ENCODE assay signal across 12 cellular contexts in the genomic region with DNA sequence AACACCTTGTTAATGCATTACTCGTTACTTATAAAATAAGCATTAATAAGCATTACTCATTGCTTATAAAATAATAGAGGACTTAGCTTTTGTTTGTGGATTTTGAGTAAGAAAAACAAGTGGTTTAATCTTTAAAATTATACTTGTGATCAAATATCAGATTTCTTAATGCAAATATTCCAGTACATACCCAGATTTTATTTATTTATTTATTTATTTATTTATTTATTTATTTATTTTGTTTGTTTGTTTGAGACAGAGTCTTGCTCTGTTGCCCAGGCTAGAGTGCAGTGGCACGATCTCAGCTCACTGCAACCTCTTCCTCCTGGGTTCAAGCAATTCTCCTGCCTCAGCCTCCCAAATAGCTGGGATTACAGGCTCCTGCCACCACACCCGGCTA. TPM values are rescaled to one million over a fixed set of nuclear protein-coding genes. Genes with fewer than 3 reads are reported as not detected.
"Had no signal": no experiment of that assay in that cellular context is flagged by ENCODE, and none has a peak within 500 bp of the region (broad histone marks: within the 10 kb centered on the region; RNA-seq: fewer than 3 reads in every experiment).

No MANE protein-coding gene starts in this region.

RNA-seq across cellular contexts. Expression of a gene that starts 3.4 kb away (rescaled TPM):
- total RNA-seq: activated naive CD4-positive, alpha-beta T cell treated with anti-CD3 and anti-CD28 coated beads for 36 hours; activated naive CD4-positive, alpha-beta T cell treated with anti-CD3 and anti-CD28 coated beads, Interleukin-2, amount 50 U/mL, for 72 hours; activated naive CD8-positive, alpha-beta T cell treated with anti-CD3 and anti-CD28 coated beads for 36 hours; activated naive CD8-positive, alpha-beta T cell treated with anti-CD3 and anti-CD28 coated beads, Interleukin-2, amount 10 ng/mL, durations not matched to agents 7 days and 5 days; activated T-cell treated with anti-CD3 and anti-CD28 coated beads, Interleukin-2, amount 50 U/mL, for 4 hours; activated T-cell treated with anti-CD3 and anti-CD28 coated beads, Interleukin-2, amount 50 U/mL, for 72 hours; activated T-helper 1 cell treated with anti-CD3 and anti-CD28 coated beads, Interleukin-12 subunit alpha, Interleukin-12 subunit beta, Interleukin-2, Interleukin-4 antibody, amounts not matched to agents 30 ng/mL and 10 ng/mL and 1 ng/mL, durations not matched to agents 14 hours and 24 hours and 36 hours; activated T-helper 17 cell treated with anti-CD3 and anti-CD28 coated beads, Interleukin-2, amount 50 U/mL, for 72 hours; activated T-helper 2 cell treated with anti-CD3 and anti-CD28 coated beads, Interferon-gamma antibody, Interleukin-2, Interleukin-4, amounts not matched to agents 10 μg/mL and 5 μg/mL and 100 μg/mL, durations not matched to agents 14 hours and 24 hours and 36 hours; astrocyte; bronchial epithelial cell; cardiac septum had no signal
